In the genomic region with DNA sequence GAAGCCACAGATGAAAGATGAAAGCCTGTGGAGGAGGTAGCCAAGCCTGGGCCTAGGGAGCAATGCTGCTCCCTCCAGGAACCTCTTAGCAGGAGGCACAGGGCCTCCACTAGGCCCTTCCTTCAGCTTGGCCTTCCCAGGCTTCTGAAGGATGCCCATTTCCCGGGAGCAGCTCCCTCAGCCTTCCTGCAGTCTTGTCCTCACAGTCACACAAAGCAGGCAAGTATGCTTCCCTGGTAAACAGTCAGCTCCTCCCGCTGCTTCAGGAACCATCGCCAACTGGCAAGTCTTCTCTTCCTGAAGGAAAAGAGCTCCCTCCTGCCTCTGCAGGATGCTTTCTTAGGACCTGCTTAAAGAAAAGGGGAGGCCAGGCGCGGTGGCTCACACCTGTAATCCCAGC, we compare ENCODE assay signal across 1 cellular context.
TF ChIP-seq lines count a peak whose summit lies in the region.

No MANE protein-coding gene starts in this region.

TF ChIP-seq in IMR-90, 13 proteins besides CTCF, POLR2A, EP300 and RAD21:
- TF ChIP-seq RCOR1 (IDR thresholded peaks at IDR 0.05; ENCODE audit: insufficient replicate concordance, low read length), result no peak
- no peak for TF ChIP-seq MAZ (IDR thresholded peaks at IDR 0.05; ENCODE audit: borderline replicate concordance, low read depth, low read length)
- no peak for TF ChIP-seq NFE2L2 (IDR thresholded peaks at IDR 0.05; ENCODE audit: low read depth, low read length)
- TF ChIP-seq, protein P1, sequence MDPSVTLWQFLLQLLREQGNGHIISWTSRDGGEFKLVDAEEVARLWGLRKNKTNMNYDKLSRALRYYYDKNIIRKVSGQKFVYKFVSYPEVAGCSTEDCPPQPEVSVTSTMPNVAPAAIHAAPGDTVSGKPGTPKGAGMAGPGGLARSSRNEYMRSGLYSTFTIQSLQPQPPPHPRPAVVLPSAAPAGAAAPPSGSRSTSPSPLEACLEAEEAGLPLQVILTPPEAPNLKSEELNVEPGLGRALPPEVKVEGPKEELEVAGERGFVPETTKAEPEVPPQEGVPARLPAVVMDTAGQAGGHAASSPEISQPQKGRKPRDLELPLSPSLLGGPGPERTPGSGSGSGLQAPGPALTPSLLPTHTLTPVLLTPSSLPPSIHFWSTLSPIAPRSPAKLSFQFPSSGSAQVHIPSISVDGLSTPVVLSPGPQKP (IDR thresholded peaks at IDR 0.05; ENCODE audit: borderline replicate concordance, low read depth, low read length), result no peak
- TF ChIP-seq FOS (IDR thresholded peaks at IDR 0.05; ENCODE audit: low read depth, low read length), result no peak
- no peak for TF ChIP-seq CEBPB (IDR thresholded peaks at IDR 0.05; ENCODE audit: low read depth, low read length)
- no peak for TF ChIP-seq BHLHE40 (IDR thresholded peaks at IDR 0.05; ENCODE audit: low read depth, low read length)
- TF ChIP-seq CHD1 (IDR thresholded peaks at IDR 0.05; ENCODE audit: low read depth, low read length), result no peak
- TF ChIP-seq SMC3 (IDR thresholded peaks at IDR 0.05; ENCODE audit: low read depth, low read length), result no peak
- TF ChIP-seq MXI1 (IDR thresholded peaks at IDR 0.05; ENCODE audit: borderline replicate concordance, low read depth, low read length), result no peak
- TF ChIP-seq, protein P2, sequence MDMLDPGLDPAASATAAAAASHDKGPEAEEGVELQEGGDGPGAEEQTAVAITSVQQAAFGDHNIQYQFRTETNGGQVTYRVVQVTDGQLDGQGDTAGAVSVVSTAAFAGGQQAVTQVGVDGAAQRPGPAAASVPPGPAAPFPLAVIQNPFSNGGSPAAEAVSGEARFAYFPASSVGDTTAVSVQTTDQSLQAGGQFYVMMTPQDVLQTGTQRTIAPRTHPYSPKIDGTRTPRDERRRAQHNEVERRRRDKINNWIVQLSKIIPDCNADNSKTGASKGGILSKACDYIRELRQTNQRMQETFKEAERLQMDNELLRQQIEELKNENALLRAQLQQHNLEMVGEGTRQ (IDR thresholded peaks at IDR 0.05; ENCODE audit: low read depth, low read length), result no peak
TF ChIP-seq in IMR-90: peak in this region for 0.
